Comparison of ENCODE assay signal across 15 cellular contexts in the genomic region with DNA sequence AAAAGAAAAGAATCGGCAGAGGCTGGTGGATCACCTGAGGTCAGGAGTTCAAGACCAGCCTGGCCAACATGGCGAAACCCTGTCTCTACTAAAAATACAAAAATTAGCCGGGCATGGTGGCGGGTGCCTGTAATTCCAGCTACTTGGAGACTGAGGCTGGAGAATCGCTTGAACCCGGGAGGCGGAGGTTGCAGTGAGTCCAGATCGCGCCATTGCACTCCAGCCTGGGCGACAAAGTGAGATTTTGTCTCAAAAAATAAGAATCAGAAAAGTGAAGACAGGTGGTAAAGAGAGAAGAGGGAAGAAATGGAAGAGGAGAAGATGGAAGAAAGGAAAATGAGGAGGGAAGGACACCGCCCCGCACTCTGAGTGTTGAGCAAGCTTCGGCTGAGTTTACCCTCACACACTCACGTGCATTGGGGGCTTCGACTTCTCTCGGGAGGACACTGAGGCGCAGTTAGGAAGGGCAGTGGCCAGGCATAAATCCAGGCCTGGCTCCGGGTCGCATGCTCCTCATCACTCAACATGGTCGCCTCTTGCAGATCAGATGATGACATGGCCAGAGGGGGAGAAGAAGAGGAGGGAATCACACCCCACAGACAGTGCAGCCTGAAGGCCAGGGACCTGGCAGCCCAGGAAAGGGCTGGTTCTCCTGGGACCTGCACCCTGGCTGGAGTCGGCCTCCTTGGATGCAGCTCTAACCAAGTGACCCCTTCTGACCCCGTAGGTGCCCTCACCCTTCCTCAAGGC.
DNase-seq lines count a peak whose midpoint lies in the region; ATAC-seq and TF ChIP-seq lines count a peak whose summit lies in the region.
"Had no signal": no experiment of that assay in that cellular context is flagged by ENCODE, and none has a peak within 500 bp of the region (broad histone marks: within the 10 kb centered on the region; RNA-seq: fewer than 3 reads in every experiment).

No MANE protein-coding gene starts in this region.

- peaks cover 5% of the 10 kb centered on the region for H3K27me3 Mint-ChIP-seq in nephron progenitor cell (ENCODE audit: low read depth, poor library complexity)

- peaks cover 45% of the 10 kb centered on the region for H3K4me1 Mint-ChIP-seq in nephron progenitor cell
- H3K4me1 Mint-ChIP-seq: CD4-positive, alpha-beta memory T cell had no signal

- no peak for ATAC-seq in left colon
- ATAC-seq: A549, GM12878 had no signal

- H3K4me1 ChIP-seq in colonic mucosa, result no peaks in the 10 kb centered on the region
- H3K4me1 ChIP-seq: A549, BE2C, HAP-1 had no signal

- H3K27me3 ChIP-seq in colonic mucosa, result no peaks in the 10 kb centered on the region

- DNase-seq in colonic mucosa (peak; percentile 8), ecto neural progenitor cell (ENCODE audit: low spot score) (peak; percentile 39), nephron progenitor cell (no peak), HUDEP-2 (lab: John Stamatoyannopoulos, UW; ENCODE audit: unreplicated experiment in 76 of 76) (no peak), left colon (no peak), HuH-7.5 (ENCODE audit: low spot score) (no peak)
- DNase-seq in stimulated activated CD8-positive, alpha-beta memory T cell treated with anti-CD3 and anti-CD28 coated beads, Interleukin-4, amount 100 ng/mL, for 48 hours, result peak; percentile 10
- DNase-seq: BE2C; CD4-positive, alpha-beta memory T cell; DMS79; GOT3 had no signal

- H3K9me3 Mint-ChIP-seq in nephron progenitor cell, result peaks cover 12% of the 10 kb centered on the region

- H3K36me3 Mint-ChIP-seq in nephron progenitor cell (ENCODE audit: low read depth), result peaks cover 11% of the 10 kb centered on the region
- H3K36me3 Mint-ChIP-seq: CD4-positive, alpha-beta memory T cell had no signal

- intact Hi-C loops in colonic mucosa (cut with DNase I), result no loop called here
- intact Hi-C loops in left colon (cut with DNase I, micrococcal nuclease), result no loop called here

- H3K27ac ChIP-seq in colonic mucosa, result no peak overlapping the region
- H3K27ac ChIP-seq: A549, C4-2B had no signal

- no peak overlapping the region for H3K4me3 Mint-ChIP-seq in nephron progenitor cell
- H3K4me3 Mint-ChIP-seq: CD4-positive, alpha-beta memory T cell had no signal

- H3K36me3 ChIP-seq in colonic mucosa, result no peaks in the 10 kb centered on the region
- H3K36me3 ChIP-seq: BE2C, HAP-1 had no signal

- no peak overlapping the region for H3K4me3 ChIP-seq in colonic mucosa
- H3K4me3 ChIP-seq: A549, GM12878, HAP-1 had no signal

- H3K9ac ChIP-seq in colonic mucosa (ENCODE audit: low read depth in 2 of 2, low read length in 2 of 2), result no peak overlapping the region

- TF ChIP-seq CTCF in colonic mucosa (IDR thresholded peaks at IDR 0.05) (no peak), nephron progenitor cell (IDR thresholded peaks at IDR 0.05) (no peak)

- H3K27ac Mint-ChIP-seq in nephron progenitor cell, result peak overlapping the region; percentile 38
- H3K27ac Mint-ChIP-seq: CD4-positive, alpha-beta memory T cell had no signal

- H3K9me3 ChIP-seq in colonic mucosa, result no peaks in the 10 kb centered on the region
- H3K9me3 ChIP-seq: A549, BE2C, HAP-1 had no signal

Comparison
In these comparisons a context has a peak if more than half of its experiments do, and no peak if none do; other contexts are left out.
1. DNase-seq: peak in colonic mucosa (single experiment), ecto neural progenitor cell (single experiment) and stimulated activated CD8-positive, alpha-beta memory T cell treated with anti-CD3 and anti-CD28 coated beads, Interleukin-4, amount 100 ng/mL, for 48 hours (single experiment); none in nephron progenitor cell (single experiment), HUDEP-2 (0 of 76), left colon (0 of 2) and HuH-7.5 (single experiment).